In the genomic region with DNA sequence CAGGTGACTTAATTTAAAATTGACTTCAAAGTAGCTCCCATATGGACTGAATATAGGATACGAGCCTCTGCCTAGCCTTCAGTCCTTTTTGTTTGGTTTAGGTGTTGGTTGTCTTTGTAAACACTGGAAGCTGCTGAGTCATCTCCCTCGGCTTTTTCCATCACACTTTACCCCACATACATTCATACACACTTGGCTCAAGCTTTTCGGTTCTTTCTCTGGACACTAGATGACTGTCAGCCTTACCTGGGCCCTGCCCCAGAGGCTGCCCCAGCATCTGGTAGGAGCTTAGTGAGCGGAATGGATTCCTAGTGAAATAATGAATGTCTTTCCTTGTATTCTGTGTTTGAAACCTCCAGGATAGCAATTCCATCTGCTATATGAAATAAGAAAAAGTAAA, we compare ENCODE assay signal across 12 cellular contexts. TPM values are rescaled to one million over a fixed set of nuclear protein-coding genes. Genes with fewer than 3 reads are reported as not detected.
DNase-seq lines count a peak whose midpoint lies in the region; ATAC-seq, FAIRE-seq and TF ChIP-seq lines count a peak whose summit lies in the region.
"Had no signal": no experiment of that assay in that cellular context is flagged by ENCODE, and none has a peak within 500 bp of the region (broad histone marks: within the 10 kb centered on the region; RNA-seq: fewer than 3 reads in every experiment).

No MANE protein-coding gene starts in this region.

- peaks cover 23% of the 10 kb centered on the region for H3F3A ChIP-seq in GM23248 (ENCODE audit: insufficient read depth)

- H3K27ac ChIP-seq in GM23248 (peak overlapping the region; percentile 58), small intestine (ENCODE audit: low read depth in 1 of 2, low read length in 1 of 2) (peak overlapping the region in 1 of 2 donors; percentile 12)
- H3K27ac ChIP-seq: SK-N-MC had no signal

- TF ChIP-seq CTCF in fibroblast of the aortic adventitia (IDR thresholded peaks at IDR 0.05; ENCODE audit: insufficient read depth, low read length) = no peak

- FAIRE-seq in small intestine (lab: Jason Lieb, UNC) = no peak

- DNase-seq in GM23248 (peak; percentile 84), SHP77 treated with DMSO at 0.1 percent for 48 hours (lab: John Stamatoyannopoulos, UW) (peak; percentile 68), fibroblast of the aortic adventitia (ENCODE audit: low read depth) (peak; percentile 70), small intestine (peak; percentile 34), NCI-H2081 treated with DMSO at 0.1 percent for 48 hours (lab: John Stamatoyannopoulos, UW) (no peak)
- no peak for DNase-seq in activated T-cell treated with anti-CD3 and anti-CD28 coated beads, Interleukin-2, amount 50 U/mL, for 4 hours
- DNase-seq: stimulated activated naive CD4-positive, alpha-beta T cell treated with Interleukin-2 at 50 U/mL for 16 hours had no signal

- in situ Hi-C loops in GM23248 (cut with MboI) = no loop called here

- H3K9me2 ChIP-seq in GM23248 (ENCODE audit: insufficient read depth) = no peaks in the 10 kb centered on the region

- no peak overlapping the region for H2AFZ ChIP-seq in GM23248

- no peak overlapping the region for H3K4me3 Mint-ChIP-seq in activated T-cell treated with anti-CD3 and anti-CD28 coated beads, Interleukin-2, amount 50 U/mL, for 4 hours
- H3K4me3 Mint-ChIP-seq: activated naive CD4-positive, alpha-beta T cell treated with anti-CD3 and anti-CD28 coated beads, Interleukin-2, amount 50 U/mL, for 24 hours; memory B cell had no signal

- ATAC-seq in GM18861 (IDR thresholded peaks at IDR 0.05; ENCODE audit: unreplicated experiment) (no peak), HG02759 (IDR thresholded peaks at IDR 0.05; ENCODE audit: unreplicated experiment) (no peak)
- no peak for ATAC-seq in activated T-cell treated with anti-CD3 and anti-CD28 coated beads, Interleukin-2, amount 50 U/mL, for 4 hours

- no peaks in the 10 kb centered on the region for H3K27me3 ChIP-seq in GM23248 (replicated peaks; ENCODE audit: insufficient read depth)
- H3K27me3 ChIP-seq in small intestine (ENCODE audit: control insufficient read depth in 2 of 2, insufficient read depth in 2 of 2, low read length in 2 of 2) = peaks cover 0 to 2% of the 10 kb centered on the region in 2 donors

- peak overlapping the region; percentile 29 for H3K9ac ChIP-seq in GM23248

- peak overlapping the region; percentile 72 for H3K4me2 ChIP-seq in GM23248 (ENCODE audit: unreplicated experiment)

- no peaks in the 10 kb centered on the region for H3K36me3 ChIP-seq in GM23248 (ENCODE audit: low read depth)
- no peaks in the 10 kb centered on the region for H3K36me3 ChIP-seq in small intestine (ENCODE audit: control insufficient read depth in 2 of 2, insufficient read depth in 2 of 2, low read length in 2 of 2)

- no peaks in the 10 kb centered on the region for H3K36me3 Mint-ChIP-seq in activated T-cell treated with anti-CD3 and anti-CD28 coated beads, Interleukin-2, amount 50 U/mL, for 4 hours (ENCODE audit: insufficient read depth)
- H3K36me3 Mint-ChIP-seq: activated naive CD4-positive, alpha-beta T cell treated with anti-CD3 and anti-CD28 coated beads, Interleukin-2, amount 50 U/mL, for 24 hours; memory B cell had no signal

- H3K4me3 ChIP-seq in GM23248 (no peak overlapping the region), fibroblast of the aortic adventitia (ENCODE audit: low read depth, low read length) (no peak overlapping the region), small intestine (ENCODE audit: low read depth in 1 of 2, low read length in 2 of 2) (no peak overlapping the region)
- H3K4me3 ChIP-seq: SK-N-MC had no signal

- H3K79me2 ChIP-seq in GM23248 (ENCODE audit: insufficient read depth) = peaks cover 100% of the 10 kb centered on the region

- H3K4me1 Mint-ChIP-seq in activated T-cell treated with anti-CD3 and anti-CD28 coated beads, Interleukin-2, amount 50 U/mL, for 4 hours (ENCODE audit: low read depth) = no peaks in the 10 kb centered on the region
- H3K4me1 Mint-ChIP-seq: activated naive CD4-positive, alpha-beta T cell treated with anti-CD3 and anti-CD28 coated beads, Interleukin-2, amount 50 U/mL, for 24 hours; memory B cell had no signal

- H3K27me3 Mint-ChIP-seq in activated T-cell treated with anti-CD3 and anti-CD28 coated beads, Interleukin-2, amount 50 U/mL, for 4 hours (ENCODE audit: low read depth) = peaks cover 4% of the 10 kb centered on the region

- WGBS in GM23248 (ENCODE audit: low coverage in 1 of 2, low lambda C conversion rate in 2 of 2, missing lambda C conversion rate in 2 of 2), 2 experiments = 29 to 30% methylated on average over 4 of the region's 4 CpGs
- WGBS in small intestine, 3 donors = 18 to 49% (median 29%) methylated on average over 4 of the region's 4 CpGs

- no peaks in the 10 kb centered on the region for H3K9me3 Mint-ChIP-seq in activated T-cell treated with anti-CD3 and anti-CD28 coated beads, Interleukin-2, amount 50 U/mL, for 4 hours
- H3K9me3 Mint-ChIP-seq: activated naive CD4-positive, alpha-beta T cell treated with anti-CD3 and anti-CD28 coated beads, Interleukin-2, amount 50 U/mL, for 24 hours; memory B cell had no signal

- H3K4me1 ChIP-seq in GM23248 (ENCODE audit: insufficient read depth) (peaks cover 47% of the 10 kb centered on the region), small intestine (ENCODE audit: control insufficient read depth in 2 of 2, insufficient read depth in 1 of 2, low read depth in 1 of 2, low read length in 1 of 2) (peaks cover 7 to 9% of the 10 kb centered on the region in 2 donors)

- no peaks in the 10 kb centered on the region for H3K9me3 ChIP-seq in GM23248 (ENCODE audit: low read depth)
- no peaks in the 10 kb centered on the region for H3K9me3 ChIP-seq in small intestine (ENCODE audit: control insufficient read depth, low read depth)

- no peaks in the 10 kb centered on the region for H4K20me1 ChIP-seq in GM23248 (ENCODE audit: insufficient read depth)

RNA-seq across cellular contexts. Expression of a gene that starts 52.5 kb away (rescaled TPM):
- 2.7 and 2.9 TPM in 2 replicates for total RNA-seq in GM23248 (2014; rRNA removed; shearing (Covaris generic))
- polyA plus RNA-seq in GM23248 (2016; fragmentation: Nextera tagmentation; extraction: Ambion mirVana) (0.98 and 2.0 TPM in 2 replicates), small intestine (1 to 10 TPM in 1 of 3 donors, under 1 TPM in 1, not detected in 1; 0.54 to 3.5 TPM)
- 2.3 and 5.6 TPM in 2 replicates for total RNA-seq in fibroblast of the aortic adventitia (ENCODE audit: low replicate concordance)
- not detected for total RNA-seq in activated T-cell treated with anti-CD3 and anti-CD28 coated beads, Interleukin-2, amount 50 U/mL, for 4 hours

Comparison
In these comparisons a context has a peak if more than half of its experiments do, and no peak if none do; other contexts are left out.
1. DNase-seq: peak in GM23248 (single experiment), SHP77 treated with DMSO at 0.1 percent for 48 hours (single experiment), fibroblast of the aortic adventitia (single experiment) and small intestine (single experiment); none in activated T-cell treated with anti-CD3 and anti-CD28 coated beads, Interleukin-2, amount 50 U/mL, for 4 hours (single experiment) and NCI-H2081 treated with DMSO at 0.1 percent for 48 hours (single experiment).